Comparison of ENCODE assay signal across 23 cellular contexts in genomic region chr17:10053976-10054551, GRCh38.
DNase-seq lines count a peak whose midpoint lies in the region; ATAC-seq and TF ChIP-seq lines count a peak whose summit lies in the region.
"Had no signal": no experiment of that assay in that cellular context is flagged by ENCODE, and none has a peak within 500 bp of the region (broad histone marks: within the 10 kb centered on the region; RNA-seq: fewer than 3 reads in every experiment).

No MANE protein-coding gene starts in this region.

- H3K27ac ChIP-seq in lower lobe of right lung = peak overlapping the region; percentile 32
- peak overlapping the region; percentile 75 for H3K27ac ChIP-seq in subcutaneous abdominal adipose tissue (ENCODE audit: low read depth, low read length)
- H3K27ac ChIP-seq: prostate gland had no signal

- intact Hi-C loops in lower lobe of right lung (cut with DNase I) = no loop called here

- H3K27me3 ChIP-seq in adipocyte (replicated peaks; ENCODE audit: control insufficient read depth, insufficient read depth, low read length) = no peaks in the 10 kb centered on the region
- no peaks in the 10 kb centered on the region for H3K27me3 ChIP-seq in lower lobe of right lung (ENCODE audit: low read depth)
- H3K27me3 ChIP-seq in subcutaneous abdominal adipose tissue (ENCODE audit: control insufficient read depth in 5 of 5, insufficient read depth in 4 of 5, low read length in 5 of 5) = peaks cover 3 to 13% (median 7%) of the 10 kb centered on the region in 5 donors

- H3K4me3 ChIP-seq in adipocyte (ENCODE audit: low read length) (no peak overlapping the region), lower lobe of right lung (no peak overlapping the region), subcutaneous abdominal adipose tissue (ENCODE audit: low read depth in 1 of 5, low read length in 5 of 5) (no peak overlapping the region)
- H3K4me3 ChIP-seq: prostate gland, skin epidermis had no signal

- ATAC-seq in lower lobe of right lung = no peak
- ATAC-seq in GM19023 (IDR thresholded peaks at IDR 0.05; ENCODE audit: unreplicated experiment) = no peak
- ATAC-seq in HG02759 (IDR thresholded peaks at IDR 0.05; ENCODE audit: unreplicated experiment) = no peak
- ATAC-seq: activated T-cell treated with anti-CD3 and anti-CD28 coated beads, Interleukin-2, amount 50 U/mL, for 4 hours; Panc1 had no signal

- H3K9me3 ChIP-seq in adipocyte (ENCODE audit: control insufficient read depth, low read length) (no peaks in the 10 kb centered on the region), lower lobe of right lung (no peaks in the 10 kb centered on the region), subcutaneous abdominal adipose tissue (ENCODE audit: control insufficient read depth in 5 of 5, low read length in 5 of 5) (no peaks in the 10 kb centered on the region)
- H3K9me3 ChIP-seq: Caco-2, prostate gland had no signal

- H3K36me3 ChIP-seq in adipocyte (ENCODE audit: control insufficient read depth, insufficient read depth, low read length, severe bottlenecking) (no peaks in the 10 kb centered on the region), lower lobe of right lung (no peaks in the 10 kb centered on the region), subcutaneous abdominal adipose tissue (ENCODE audit: control insufficient read depth in 5 of 5, insufficient read depth in 5 of 5, low read length in 5 of 5) (no peaks in the 10 kb centered on the region)
- H3K36me3 ChIP-seq: prostate gland had no signal

- H3K9ac ChIP-seq in adipocyte (ENCODE audit: low read length) (peak overlapping the region; percentile 28), subcutaneous abdominal adipose tissue (ENCODE audit: low read length in 5 of 5) (no peak overlapping the region)

- no peak for TF ChIP-seq CTCF in lower lobe of right lung (IDR thresholded peaks at IDR 0.05)

- H3K4me1 ChIP-seq in adipocyte (ENCODE audit: control insufficient read depth, insufficient read depth, low read length) = peaks cover 27% of the 10 kb centered on the region
- peaks cover 8% of the 10 kb centered on the region for H3K4me1 ChIP-seq in lower lobe of right lung
- H3K4me1 ChIP-seq in subcutaneous abdominal adipose tissue (ENCODE audit: control insufficient read depth in 5 of 5, insufficient read depth in 5 of 5, low read length in 5 of 5) = peaks cover 0 to 41% (median 27%) of the 10 kb centered on the region in 5 donors
- H3K4me1 ChIP-seq: Caco-2, prostate gland had no signal

- DNase-seq in adipocyte (ENCODE audit: low read depth) = no peak
- DNase-seq in foreskin melanocyte = peak; percentile 75
- no peak for DNase-seq in lower lobe of right lung
- DNase-seq in stimulated activated CD4-positive, alpha-beta T cell treated with anti-CD3 and anti-CD28 coated beads, Interleukin-4, amount 100 ng/mL, for 24 hours = no peak
- no peak for DNase-seq in NCI-H1436 treated with DMSO at 0.1 percent for 48 hours (lab: John Stamatoyannopoulos, UW)
- DNase-seq: activated CD4-positive, alpha-beta T cell treated with anti-CD3 and anti-CD28 coated beads, Interleukin-2, amount 50 U/mL, for 1 hour; activated T-cell treated with anti-CD3 and anti-CD28 coated beads, Interleukin-2, amount 50 U/mL, for 4 hours; C1 segment of cervical spinal cord; Caco-2; effector CD8-positive, alpha-beta T cell; H9; hypothalamus; immature natural killer cell; IMR-90; NCI-H1092; NCI-H2029; NCI-H69 had no signal
